Comparison of ENCODE assay signal across 15 cellular contexts in genomic region chr9:5899292-5899691, GRCh38. TPM values are rescaled to one million over a fixed set of nuclear protein-coding genes. Genes with fewer than 3 reads are reported as not detected.
A peak's percentile ranks its signal among the peaks of the same experiment; 100 is the strongest.
DNase-seq lines count a peak whose midpoint lies in the region; TF ChIP-seq lines count a peak whose summit lies in the region.
"Had no signal": no experiment of that assay in that cellular context is flagged by ENCODE, and none has a peak within 500 bp of the region (broad histone marks: within the 10 kb centered on the region; RNA-seq: fewer than 3 reads in every experiment).

No MANE protein-coding gene starts in this region.

- TF ChIP-seq CTCF in AG10803 (conservative IDR thresholded peaks at IDR 0.05; ENCODE audit: low read length): 0 out of 2 replicates have a peak, but pooled peaks have one; percentile 3
- TF ChIP-seq CTCF in GM12872 (IDR thresholded peaks at IDR 0.05; ENCODE audit: insufficient read depth, low read depth, low read length): peak; percentile 44; the same call in 2 of the 3 replicates
- TF ChIP-seq CTCF in fibroblast of mammary gland (conservative IDR thresholded peaks at IDR 0.05; ENCODE audit: control insufficient read depth, insufficient read depth, low read depth, low read length): peak; percentile 16
- TF ChIP-seq CTCF in progenitor cell of endocrine pancreas (IDR thresholded peaks at IDR 0.05; ENCODE audit: unreplicated experiment): no peak
- no peak for TF ChIP-seq CTCF in transverse colon (IDR thresholded peaks at IDR 0.05)

- no peaks in the 10 kb centered on the region for H3K9me3 Mint-ChIP-seq in progenitor cell of endocrine pancreas (ENCODE audit: low read depth)
- H3K9me3 Mint-ChIP-seq: activated naive CD4-positive, alpha-beta T cell treated with anti-CD3 and anti-CD28 coated beads, Interleukin-2, amount 50 U/mL, for 24 hours; immature natural killer cell had no signal

- H3K27ac Mint-ChIP-seq in progenitor cell of endocrine pancreas: no peak overlapping the region
- H3K27ac Mint-ChIP-seq: activated naive CD4-positive, alpha-beta T cell treated with anti-CD3 and anti-CD28 coated beads, Interleukin-2, amount 50 U/mL, for 24 hours had no signal

- H3K4me1 ChIP-seq in transverse colon: peaks cover 0 to 8% (median 0%) of the 10 kb centered on the region in 4 donors
- H3K4me1 ChIP-seq: HAP-1 had no signal

- no peaks in the 10 kb centered on the region for H3K9me3 ChIP-seq in transverse colon
- H3K9me3 ChIP-seq: HAP-1 had no signal

- no peaks in the 10 kb centered on the region for H3K27me3 Mint-ChIP-seq in progenitor cell of endocrine pancreas
- H3K27me3 Mint-ChIP-seq: activated naive CD4-positive, alpha-beta T cell treated with anti-CD3 and anti-CD28 coated beads, Interleukin-2, amount 50 U/mL, for 24 hours had no signal

- H3K4me3 ChIP-seq in AG10803 (ENCODE audit: low read length) (no peak overlapping the region), fibroblast of mammary gland (ENCODE audit: control insufficient read depth, low read depth, low read length) (no peak overlapping the region), transverse colon (no peak overlapping the region)
- H3K4me3 ChIP-seq: HAP-1 had no signal

- intact Hi-C loops in transverse colon (cut with DNase I; ENCODE audit: low total_unique reads): no loop called here

- no peaks in the 10 kb centered on the region for H3K27me3 ChIP-seq in transverse colon

- peaks cover 7% of the 10 kb centered on the region for H3K4me1 Mint-ChIP-seq in progenitor cell of endocrine pancreas (ENCODE audit: low read depth)
- H3K4me1 Mint-ChIP-seq: immature natural killer cell had no signal

- H3K36me3 ChIP-seq in transverse colon: peaks cover 0 to 5% (median 0%) of the 10 kb centered on the region in 4 donors
- H3K36me3 ChIP-seq: HAP-1 had no signal

- in situ Hi-C loops in transverse colon (cut with MboI; ENCODE audit: low pct_ligation_motif_present in 1 of 4, low pct_unique_long_range_greater_than_20kb in 1 of 4, low sequenced_read_pairs in 3 of 4): loop anchor here (10.0 to 25.0 kb wide), 3 partner anchors 138 to 413 kb away; no protein-coding TSS in a partner anchor

- TF ChIP-seq POLR2A in transverse colon (IDR thresholded peaks at IDR 0.05): no peak

- H3K27ac ChIP-seq in transverse colon: no peak overlapping the region

- DNase-seq in AG10803 (ENCODE audit: low read depth) (no peak), OCI-M1 (lab: John Stamatoyannopoulos, UW) (peak; percentile 89), fibroblast of mammary gland (ENCODE audit: low read depth) (no peak), hepatic stellate cell (ENCODE audit: low spot score) (no peak), progenitor cell of endocrine pancreas (ENCODE audit: low spot score, unreplicated experiment) (no peak), transverse colon (no peak), superior temporal gyrus (ENCODE audit: extremely low spot score) (no peak)
- DNase-seq: activated CD4-positive, alpha-beta T cell treated with anti-CD3 and anti-CD28 coated beads, Interleukin-2, amount 50 U/mL, for 4 hours; immature natural killer cell; NCI-H1930; SW 1271 had no signal

- TF ChIP-seq EP300 in transverse colon (IDR thresholded peaks at IDR 0.05; ENCODE audit: low read depth): no peak

- 20 to 76% methylated on average over 1 to 2 of the region's 2 CpGs for WGBS in transverse colon (ENCODE audit: low coverage in 1 of 2), 2 donors

- no peak overlapping the region for H3K4me3 Mint-ChIP-seq in progenitor cell of endocrine pancreas (ENCODE audit: low read depth)
- H3K4me3 Mint-ChIP-seq: activated naive CD4-positive, alpha-beta T cell treated with anti-CD3 and anti-CD28 coated beads, Interleukin-2, amount 50 U/mL, for 24 hours; immature natural killer cell had no signal

- H3K36me3 Mint-ChIP-seq in progenitor cell of endocrine pancreas (ENCODE audit: insufficient read depth): peaks cover 5% of the 10 kb centered on the region

RNA-seq across cellular contexts. Expression of gene MLANA, which starts 8.6 kb away (rescaled TPM):
- total RNA-seq in progenitor cell of endocrine pancreas: not detected in 2 replicates
- not detected for total RNA-seq in transverse colon
- total RNA-seq: fibroblast of lung had no signal

Comparison
In these comparisons a context has a peak if more than half of its experiments do, and no peak if none do; other contexts are left out.
1. CTCF ChIP-seq: peak in AG10803 (single experiment), GM12872 (single experiment) and fibroblast of mammary gland (single experiment); none in progenitor cell of endocrine pancreas (single experiment) and transverse colon (0 of 5).